16 cellular contexts compared by ENCODE assay signal in the genomic region with DNA sequence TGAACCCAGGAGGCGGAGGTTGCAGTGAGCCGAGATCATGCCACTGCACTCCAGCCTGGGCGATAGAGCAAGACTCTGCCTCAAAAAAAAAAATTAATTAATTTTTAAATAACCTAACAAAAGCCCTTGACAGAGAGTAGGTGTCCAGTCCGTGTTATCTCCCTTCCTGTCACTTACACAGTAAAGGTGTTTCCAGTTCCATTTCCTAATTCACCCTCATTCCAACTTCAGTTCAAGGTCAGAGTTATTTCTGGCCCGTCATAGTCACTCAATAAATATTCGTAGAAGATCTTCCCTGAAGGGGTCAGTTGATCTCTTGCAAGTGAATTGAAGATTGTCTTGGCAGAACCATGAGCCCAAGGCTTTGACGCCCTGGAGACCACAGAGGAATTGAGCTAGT. TPM values are rescaled to one million over a fixed set of nuclear protein-coding genes. Genes with fewer than 3 reads are reported as not detected.
A peak's percentile ranks its signal among the peaks of the same experiment; 100 is the strongest.
DNase-seq lines count a peak whose midpoint lies in the region; ATAC-seq, FAIRE-seq and TF ChIP-seq lines count a peak whose summit lies in the region.
"Had no signal": no experiment of that assay in that cellular context is flagged by ENCODE, and none has a peak within 500 bp of the region (broad histone marks: within the 10 kb centered on the region; RNA-seq: fewer than 3 reads in every experiment).

No MANE protein-coding gene starts in this region.

- WGBS in IMR-90 (ENCODE audit: extremely low coverage in 2 of 2, insufficient read length in 1 of 2), 2 experiments = 100% methylated on average over 3 of the region's 7 CpGs; no CpG with 5 or more reads in 1 of the 2 experiments
- WGBS in spleen, 5 donors = 68 to 82% (median 75%) methylated on average over 7 of the region's 7 CpGs

- TF ChIP-seq RAD21 in IMR-90 (IDR thresholded peaks at IDR 0.05; ENCODE audit: low read length) = no peak

- no peak overlapping the region for H2AK9ac ChIP-seq in IMR-90 (replicated peaks; ENCODE audit: low read depth, low read length, poor library complexity)

- peaks cover 16% of the 10 kb centered on the region for H3K27me3 Mint-ChIP-seq in activated CD8-positive, alpha-beta T cell treated with anti-CD3 and anti-CD28 coated beads, Interleukin-2, amount 10 ng/mL, durations not matched to agents 7 days and 5 days (ENCODE audit: low read depth)
- H3K27me3 Mint-ChIP-seq: CD8-positive, alpha-beta memory T cell had no signal

- no peak overlapping the region for H3K27ac Mint-ChIP-seq in activated CD8-positive, alpha-beta T cell treated with anti-CD3 and anti-CD28 coated beads, Interleukin-2, amount 10 ng/mL, durations not matched to agents 7 days and 5 days

- POLR2A ChIA-PET in IMR-90 (lab: Charles Lee; ENCODE audit: unreplicated experiment) = no interaction called here
- POLR2A ChIA-PET in RWPE1 (lab: Yijun Ruan, JAX; ENCODE audit: low non-redundant PET) = no interaction called here
- POLR2A ChIA-PET in activated CD8-positive, alpha-beta T cell treated with anti-CD3 and anti-CD28 coated beads, Interleukin-2, amount 10 ng/mL, durations not matched to agents 7 days and 5 days (lab: Charles Lee) = no interaction called here

- no peaks in the 10 kb centered on the region for H3K9me3 ChIP-seq in IMR-90 (ENCODE audit: control insufficient read depth, insufficient read depth, low read length)
- H3K9me3 ChIP-seq in keratinocyte (ENCODE audit: control insufficient read depth, low read depth, low read length) = no peaks in the 10 kb centered on the region
- no peaks in the 10 kb centered on the region for H3K9me3 ChIP-seq in spleen
- H3K9me3 ChIP-seq: BLaER1, Caco-2, HAP-1 had no signal

- in situ Hi-C loops in IMR-90 (cut with MboI; ENCODE audit: low sequenced_read_pairs) = no loop called here

- no peak overlapping the region for H4K8ac ChIP-seq in IMR-90 (ENCODE audit: low read depth in 2 of 2, low read length in 2 of 2)

- H4K91ac ChIP-seq in IMR-90 (ENCODE audit: insufficient read depth, low read depth, low read length) = no peak overlapping the region

- H2BK120ac ChIP-seq in IMR-90 (ENCODE audit: low read depth, low read length) = peak overlapping the region; percentile 49

- no peaks in the 10 kb centered on the region for H3K36me3 ChIP-seq in IMR-90 (ENCODE audit: control insufficient read depth, insufficient read depth, low read length)
- H3K36me3 ChIP-seq in keratinocyte (ENCODE audit: control insufficient read depth in 2 of 2, extremely low read depth in 1 of 2, insufficient read depth in 2 of 2, low read length in 2 of 2) = no peaks in the 10 kb centered on the region
- H3K36me3 ChIP-seq in spleen = no peaks in the 10 kb centered on the region
- H3K36me3 ChIP-seq: BLaER1, HAP-1 had no signal

- no peak overlapping the region for H2AFZ ChIP-seq in IMR-90 (replicated peaks; ENCODE audit: low read length, poor library complexity)
- no peak overlapping the region for H2AFZ ChIP-seq in keratinocyte (ENCODE audit: control insufficient read depth, low read length)

- no peaks in the 10 kb centered on the region for H3K79me1 ChIP-seq in IMR-90 (ENCODE audit: low read depth in 1 of 2, low read length in 2 of 2)

- H3K79me2 ChIP-seq in keratinocyte (ENCODE audit: control insufficient read depth, insufficient read depth, low read length) = no peaks in the 10 kb centered on the region

- no peak overlapping the region for H2AK5ac ChIP-seq in IMR-90 (ENCODE audit: low read depth, low read length)

- H3K4me2 ChIP-seq in IMR-90 (ENCODE audit: low read depth, low read length) (no peak overlapping the region), keratinocyte (ENCODE audit: control insufficient read depth, extremely low read depth, insufficient read depth, low read depth, low read length) (no peak overlapping the region)
- H3K4me2 ChIP-seq: BLaER1 had no signal

- H3K4ac ChIP-seq in IMR-90 (ENCODE audit: low read depth, low read length) = peak overlapping the region; percentile 54

- no peaks in the 10 kb centered on the region for H3K36me3 Mint-ChIP-seq in activated CD8-positive, alpha-beta T cell treated with anti-CD3 and anti-CD28 coated beads, Interleukin-2, amount 10 ng/mL, durations not matched to agents 7 days and 5 days (ENCODE audit: low read depth)
- H3K36me3 Mint-ChIP-seq: CD8-positive, alpha-beta memory T cell had no signal

- H3K23ac ChIP-seq in IMR-90 (ENCODE audit: low read depth, low read length) = peak overlapping the region; percentile 16; the same call in 1 of the 2 replicates

- H4K20me1 ChIP-seq in IMR-90 (ENCODE audit: insufficient read depth, low read length) (no peaks in the 10 kb centered on the region), keratinocyte (ENCODE audit: control insufficient read depth, extremely low read depth, insufficient read depth, low read length) (no peaks in the 10 kb centered on the region)
- H4K20me1 ChIP-seq: BLaER1 had no signal

- H2BK20ac ChIP-seq in IMR-90 (ENCODE audit: low read depth, low read length) = peak overlapping the region; percentile 55

- intact Hi-C loops in IMR-90 (cut with micrococcal nuclease) (no loop called here), spleen (cut with DNase I; ENCODE audit: low total_unique reads) (no loop called here)

- BruUV-seq in IMR-90 (replicated peaks; lab: Mats Ljungman, UMichigan) = no TSS peak

- H3K4me3 ChIP-seq in IMR-90 (ENCODE audit: insufficient read depth, low read depth, low read length) (no peak overlapping the region), keratinocyte (ENCODE audit: control insufficient read depth in 2 of 3, extremely low read depth in 1 of 3, insufficient read depth in 2 of 3, low read depth in 1 of 3, low read length in 3 of 3) (no peak overlapping the region), spleen (no peak overlapping the region)
- H3K4me3 ChIP-seq: BLaER1, HAP-1 had no signal

- no peak overlapping the region for H3K4me3 Mint-ChIP-seq in activated CD8-positive, alpha-beta T cell treated with anti-CD3 and anti-CD28 coated beads, Interleukin-2, amount 10 ng/mL, durations not matched to agents 7 days and 5 days
- H3K4me3 Mint-ChIP-seq: CD8-positive, alpha-beta memory T cell had no signal

- H3K56ac ChIP-seq in IMR-90 (ENCODE audit: extremely low read depth, insufficient read depth, low read length) = no peak overlapping the region

- H3K9me1 ChIP-seq in IMR-90 (ENCODE audit: insufficient read depth, low read length) (peaks cover 5% of the 10 kb centered on the region), keratinocyte (ENCODE audit: control insufficient read depth, extremely low read depth, insufficient read depth, low read length) (no peaks in the 10 kb centered on the region)

- H3K27me3 ChIP-seq in IMR-90 (ENCODE audit: control insufficient read depth, insufficient read depth, low read length) = no peaks in the 10 kb centered on the region
- no peaks in the 10 kb centered on the region for H3K27me3 ChIP-seq in keratinocyte (ENCODE audit: control insufficient read depth, extremely low read depth, insufficient read depth, low read length)
- H3K27me3 ChIP-seq in spleen (replicated peaks in 1 of 7) = no peaks in the 10 kb centered on the region
- H3K27me3 ChIP-seq: BLaER1 had no signal

- dilution Hi-C loops in IMR-90 (cut with HindIII; ENCODE audit: low sequenced_read_pairs, unreplicated experiment) (no loop called here), keratinocyte (cut with MboI; ENCODE audit: extremely low pct_ligation_motif_present, low sequenced_read_pairs) (no loop called here)

- H3K9ac ChIP-seq in IMR-90 (ENCODE audit: low read depth, low read length) = no peak overlapping the region
- H3K9ac ChIP-seq in keratinocyte (ENCODE audit: control insufficient read depth, extremely low read depth, insufficient read depth, low read length) = no peak overlapping the region
- H3K9ac ChIP-seq: BLaER1 had no signal

- DNase-seq in IMR-90 (no peak), RWPE1 (ENCODE audit: low spot score) (no peak), keratinocyte (ENCODE audit: low read depth, low spot score) (no peak), spleen (no peak), NCI-H2029 treated with DMSO at 0.1 percent for 48 hours (lab: John Stamatoyannopoulos, UW) (no peak)
- DNase-seq in activated CD8-positive, alpha-beta T cell treated with anti-CD3 and anti-CD28 coated beads, Interleukin-2, amount 10 ng/mL, durations not matched to agents 7 days and 5 days = no peak
- DNase-seq: AML-193; Caco-2; CD8-positive, alpha-beta memory T cell; GF-D8 had no signal

- H3K4me1 ChIP-seq in IMR-90 (ENCODE audit: control insufficient read depth, insufficient read depth, low read length) (peaks cover 11% of the 10 kb centered on the region), keratinocyte (ENCODE audit: control insufficient read depth, extremely low read depth, insufficient read depth, low read length) (peaks cover 35% of the 10 kb centered on the region), spleen (peaks cover 0 to 45% (median 7%) of the 10 kb centered on the region in 6 donors)
- H3K4me1 ChIP-seq: Caco-2, HAP-1 had no signal

- ATAC-seq in IMR-90 (ENCODE audit: low read depth) (no peak), HG03159 (IDR thresholded peaks at IDR 0.05; ENCODE audit: unreplicated experiment) (no peak)
- no peak for ATAC-seq in activated CD8-positive, alpha-beta T cell treated with anti-CD3 and anti-CD28 coated beads, Interleukin-2, amount 10 ng/mL, durations not matched to agents 7 days and 5 days

- H3K14ac ChIP-seq in IMR-90 (replicated peaks; ENCODE audit: low read depth, low read length) = no peak overlapping the region

- CTCF ChIA-PET in IMR-90 (lab: Yijun Ruan, JAX) (no interaction called here), RWPE1 (lab: Yijun Ruan, JAX) (no interaction called here)
- CTCF ChIA-PET in activated CD8-positive, alpha-beta T cell treated with anti-CD3 and anti-CD28 coated beads, Interleukin-2, amount 10 ng/mL, durations not matched to agents 7 days and 5 days (lab: Charles Lee) = interaction anchor here (1.1 kb wide), 1 partner anchor 12 kb away, joined by 3 read pairs; no protein-coding TSS in a partner anchor

- no peaks in the 10 kb centered on the region for H3K4me1 Mint-ChIP-seq in activated CD8-positive, alpha-beta T cell treated with anti-CD3 and anti-CD28 coated beads, Interleukin-2, amount 10 ng/mL, durations not matched to agents 7 days and 5 days (ENCODE audit: low read depth)
- H3K4me1 Mint-ChIP-seq: CD8-positive, alpha-beta memory T cell had no signal

- TF ChIP-seq CTCF in IMR-90 (conservative IDR thresholded peaks at IDR 0.05; ENCODE audit: low read depth, low read length) = no peak
- no peak for TF ChIP-seq CTCF in RWPE1 (conservative IDR thresholded peaks at IDR 0.05; ENCODE audit: low read depth)
- TF ChIP-seq CTCF in keratinocyte (optimal IDR thresholded peaks at IDR 0.05 in 1 of 3, IDR thresholded peaks at IDR 0.05 in 1 of 3, conservative IDR thresholded peaks at IDR 0.05 in 1 of 3; ENCODE audit: extremely low read depth in 1 of 3, insufficient read depth in 2 of 3, low read length in 3 of 3) = no peak
- no peak for TF ChIP-seq CTCF in spleen (IDR thresholded peaks at IDR 0.05 in 8 of 11, conservative IDR thresholded peaks at IDR 0.05 in 3 of 11)

- no peaks in the 10 kb centered on the region for H3K9me3 Mint-ChIP-seq in activated CD8-positive, alpha-beta T cell treated with anti-CD3 and anti-CD28 coated beads, Interleukin-2, amount 10 ng/mL, durations not matched to agents 7 days and 5 days (ENCODE audit: insufficient read depth)
- H3K9me3 Mint-ChIP-seq: CD8-positive, alpha-beta memory T cell had no signal

- no peak overlapping the region for H2BK5ac ChIP-seq in IMR-90 (ENCODE audit: low read depth, low read length, poor library complexity, severe bottlenecking)

- no peak overlapping the region for H3K18ac ChIP-seq in IMR-90 (ENCODE audit: low read depth, low read length)

- H3K27ac ChIP-seq in IMR-90 (ENCODE audit: insufficient read depth, low read length) (no peak overlapping the region), RWPE1 (peak overlapping the region; percentile 72), keratinocyte (ENCODE audit: control insufficient read depth, insufficient read depth, low read length) (no peak overlapping the region), spleen (peak overlapping the region in 5 of 8 donors; percentile 2 to 64 (median 19))
- H3K27ac ChIP-seq: BLaER1 had no signal

- peak; percentile 57 for FAIRE-seq in keratinocyte (lab: Jason Lieb, UNC)
- FAIRE-seq: GM19239, H1, HTR-8/SVneo had no signal

- no peak for TF ChIP-seq POLR2A in IMR-90 (IDR thresholded peaks at IDR 0.05; ENCODE audit: low read depth, low read length)
- no peak for TF ChIP-seq POLR2A in spleen (IDR thresholded peaks at IDR 0.05)

- peak overlapping the region; percentile 93; the same call in 1 of the 3 replicates for H2BK15ac ChIP-seq in IMR-90 (ENCODE audit: low read depth, low read length)

- no peak overlapping the region for H4K5ac ChIP-seq in IMR-90 (ENCODE audit: low read depth, low read length)

RNA-seq across cellular contexts. Expression of gene ERGIC1, which starts 16.4 kb away (rescaled TPM):
- total RNA-seq in IMR-90 (2012; rRNA removed) (124 and 134 TPM in 2 replicates), spleen (100 to 1,000 TPM in 6 of 7 donors, 10 to 100 TPM in 1; 96.6 to 166 (median 143) TPM)
- polyA plus RNA-seq in IMR-90 (2012; rRNA removed) (185 and 192 TPM in 2 replicates), keratinocyte (89.5 to 105 TPM (median 93.4 TPM) in 3 replicates), spleen (10 to 100 TPM; 36.9 to 84.6 (median 46.8) TPM)
- polyA plus RNA-seq in IMR-90 (2012; cell fraction: cytosol; rRNA removed) = 59.2 and 179 TPM in 2 replicates
- polyA plus RNA-seq in IMR-90 (2012; cell fraction: nucleus; rRNA removed; ENCODE audit: low replicate concordance) = 128 and 132 TPM in 2 replicates
- polyA plus RNA-seq in keratinocyte (2011; ENCODE audit: low read depth) = 25.2 TPM
- polyA plus RNA-seq in keratinocyte (2011; cell fraction: cytosol; rRNA removed) = 92.4 and 115 TPM in 2 replicates
- 48.2 and 60.3 TPM in 2 replicates for polyA plus RNA-seq in keratinocyte (2011; cell fraction: nucleus; rRNA removed)
- 51.3 and 98.7 TPM in 2 replicates for polyA plus RNA-seq in keratinocyte (2012; ENCODE audit: low replicate concordance)
- 162 to 220 TPM (median 183 TPM) in 3 replicates for polyA minus RNA-seq in keratinocyte
- polyA minus RNA-seq in keratinocyte (2011; cell fraction: cytosol; rRNA and poly(A)+ RNA removed) = 102 TPM
- 34.2 and 59.5 TPM in 2 replicates for polyA minus RNA-seq in keratinocyte (2011; cell fraction: nucleus; rRNA and poly(A)+ RNA removed)
- total RNA-seq in activated CD8-positive, alpha-beta T cell treated with anti-CD3 and anti-CD28 coated beads, Interleukin-2, amount 10 ng/mL, durations not matched to agents 7 days and 5 days = 10 to 100 TPM; 50.4 to 52.7 TPM

RNA-seq across cellular contexts. Expression of gene DUSP1, which starts 46.7 kb away (rescaled TPM):
- total RNA-seq in IMR-90 (2012; rRNA removed) (304 and 320 TPM in 2 replicates), spleen (100 to 1,000 TPM; 197 to 818 (median 376) TPM)
- polyA plus RNA-seq in IMR-90 (2012; rRNA removed) (467 and 674 TPM in 2 replicates), keratinocyte (10.4 to 303 TPM (median 174 TPM) in 3 replicates), spleen (100 to 1,000 TPM in 1 of 3 donors, 10 to 100 TPM in 2; 46.0 to 116 (median 68.9) TPM)
- 405 and 1,457 TPM in 2 replicates for polyA plus RNA-seq in IMR-90 (2012; cell fraction: cytosol; rRNA removed)
- polyA plus RNA-seq in IMR-90 (2012; cell fraction: nucleus; rRNA removed; ENCODE audit: low replicate concordance) = 1,904 and 1,990 TPM in 2 replicates
- 68.7 TPM for polyA plus RNA-seq in keratinocyte (2011; ENCODE audit: low read depth)
- 98.5 and 108 TPM in 2 replicates for polyA plus RNA-seq in keratinocyte (2011; cell fraction: cytosol; rRNA removed)
- 553 and 700 TPM in 2 replicates for polyA plus RNA-seq in keratinocyte (2011; cell fraction: nucleus; rRNA removed)
- polyA plus RNA-seq in keratinocyte (2012; ENCODE audit: low replicate concordance) = 7.0 and 200 TPM in 2 replicates
- 17.6 to 194 TPM (median 125 TPM) in 3 replicates for polyA minus RNA-seq in keratinocyte
- polyA minus RNA-seq in keratinocyte (2011; cell fraction: cytosol; rRNA and poly(A)+ RNA removed) = 131 TPM
- polyA minus RNA-seq in keratinocyte (2011; cell fraction: nucleus; rRNA and poly(A)+ RNA removed) = 374 and 410 TPM in 2 replicates
- 10 to 100 TPM; 55.6 to 56.6 TPM for total RNA-seq in activated CD8-positive, alpha-beta T cell treated with anti-CD3 and anti-CD28 coated beads, Interleukin-2, amount 10 ng/mL, durations not matched to agents 7 days and 5 days

Comparison
In these comparisons a context has a peak if more than half of its experiments do, and no peak if none do; other contexts are left out.
1. H3K27ac ChIP-seq: peak in RWPE1 (single experiment) and spleen (5 of 8); none in IMR-90 (single experiment) and keratinocyte (single experiment).